In genomic region chr12:12534134-12534866, GRCh38 we compare ENCODE assay signal across 1 cellular context.
TF ChIP-seq lines count a peak whose summit lies in the region.

No MANE protein-coding gene starts in this region.

TF ChIP-seq in SK-N-SH, 30 proteins besides CTCF, POLR2A, EP300 and RAD21 (continued from another document):
- no peak for TF ChIP-seq GATA2 (CRISPR knock-in tag; IDR thresholded peaks at IDR 0.05)
- no peak for TF ChIP-seq TEAD4 (IDR thresholded peaks at IDR 0.05; ENCODE audit: borderline replicate concordance, insufficient read depth)
- TF ChIP-seq USF2 (IDR thresholded peaks at IDR 0.05; ENCODE audit: borderline replicate concordance, low read depth, low read length) = no peak
- no peak for TF ChIP-seq JUND (IDR thresholded peaks at IDR 0.05)
